Comparison of ENCODE assay signal across 21 cellular contexts in genomic region chr21:44079846-44080245, GRCh38. TPM values are rescaled to one million over a fixed set of nuclear protein-coding genes. Genes with fewer than 3 reads are reported as not detected.
DNase-seq lines count a peak whose midpoint lies in the region; ATAC-seq and TF ChIP-seq lines count a peak whose summit lies in the region.
"Had no signal": no experiment of that assay in that cellular context is flagged by ENCODE, and none has a peak within 500 bp of the region (broad histone marks: within the 10 kb centered on the region; RNA-seq: fewer than 3 reads in every experiment).

No MANE protein-coding gene starts in this region.

- H3K27me3 Mint-ChIP-seq in activated T-cell treated with anti-CD3 and anti-CD28 coated beads, Interleukin-2, amount 50 U/mL, for 72 hours (ENCODE audit: low read depth) = no peaks in the 10 kb centered on the region
- H3K27me3 Mint-ChIP-seq in activated T-helper 17 cell treated with anti-CD3 and anti-CD28 coated beads, Interleukin-2, amount 50 U/mL, for 72 hours = no peaks in the 10 kb centered on the region
- no peaks in the 10 kb centered on the region for H3K27me3 Mint-ChIP-seq in natural killer cell (ENCODE audit: low read depth in 2 of 2)
- H3K27me3 Mint-ChIP-seq: IgD-negative memory B cell had no signal

- no peak for ATAC-seq in activated T-cell treated with anti-CD3 and anti-CD28 coated beads, Interleukin-2, amount 50 U/mL, for 72 hours (replicated peaks in 1 of 2)
- ATAC-seq in activated T-helper 17 cell treated with anti-CD3 and anti-CD28 coated beads, Interleukin-2, amount 50 U/mL, for 72 hours (replicated peaks) = no peak
- no peak for ATAC-seq in natural killer cell
- ATAC-seq: GM12878, heart left ventricle had no signal

- H3K27ac Mint-ChIP-seq in activated T-cell treated with anti-CD3 and anti-CD28 coated beads, Interleukin-2, amount 50 U/mL, for 72 hours = peak overlapping the region; percentile 21
- peak overlapping the region; percentile 57 for H3K27ac Mint-ChIP-seq in activated T-helper 17 cell treated with anti-CD3 and anti-CD28 coated beads, Interleukin-2, amount 50 U/mL, for 72 hours
- peak overlapping the region; percentile 98 to 99 for H3K27ac Mint-ChIP-seq in natural killer cell

- no peak for DNase-seq in activated T-cell treated with anti-CD3 and anti-CD28 coated beads, Interleukin-2, amount 50 U/mL, for 72 hours
- no peak for DNase-seq in activated T-cell treated with anti-CD3 and anti-CD28 coated beads, Interleukin-2, amount 50 U/mL, for 48 hours
- peak; percentile 73 for DNase-seq in DMS79 (lab: John Stamatoyannopoulos, UW)
- no peak for DNase-seq in natural killer cell
- DNase-seq in BE2C = no peak
- no peak for DNase-seq in AML-193 (lab: John Stamatoyannopoulos, UW)
- DNase-seq in foreskin melanocyte = no peak
- DNase-seq: activated CD4-positive, alpha-beta T cell treated with anti-CD3 and anti-CD28 coated beads for 48 hours; activated T-cell treated with anti-CD3 and anti-CD28 coated beads, Interleukin-2, amount 50 U/mL, for 1 hour; amygdala; dermis blood vessel endothelial cell; H7; left colon; NCI-H1105; NCI-H2081; SHP77 treated with DMSO at 0.1 percent for 48 hours had no signal

- H3K4me1 Mint-ChIP-seq in activated T-cell treated with anti-CD3 and anti-CD28 coated beads, Interleukin-2, amount 50 U/mL, for 72 hours (ENCODE audit: low read depth) = peaks cover 82% of the 10 kb centered on the region
- H3K4me1 Mint-ChIP-seq in activated T-helper 17 cell treated with anti-CD3 and anti-CD28 coated beads, Interleukin-2, amount 50 U/mL, for 72 hours = peaks cover 52% of the 10 kb centered on the region
- H3K4me1 Mint-ChIP-seq in natural killer cell = peaks cover 73 to 83% of the 10 kb centered on the region in 2 donors

- H3K36me3 Mint-ChIP-seq in activated T-cell treated with anti-CD3 and anti-CD28 coated beads, Interleukin-2, amount 50 U/mL, for 72 hours (ENCODE audit: insufficient read depth in 2 of 2) = peaks cover 11 to 30% of the 10 kb centered on the region in 2 donors
- peaks cover 98% of the 10 kb centered on the region for H3K36me3 Mint-ChIP-seq in activated T-helper 17 cell treated with anti-CD3 and anti-CD28 coated beads, Interleukin-2, amount 50 U/mL, for 72 hours (ENCODE audit: low read depth)
- H3K36me3 Mint-ChIP-seq in natural killer cell = peaks cover 44% of the 10 kb centered on the region

- no peak overlapping the region for H3K4me3 Mint-ChIP-seq in activated T-cell treated with anti-CD3 and anti-CD28 coated beads, Interleukin-2, amount 50 U/mL, for 72 hours
- H3K4me3 Mint-ChIP-seq in activated T-helper 17 cell treated with anti-CD3 and anti-CD28 coated beads, Interleukin-2, amount 50 U/mL, for 72 hours = no peak overlapping the region
- peak overlapping the region; percentile 4 for H3K4me3 Mint-ChIP-seq in natural killer cell
- H3K4me3 Mint-ChIP-seq: IgD-negative memory B cell had no signal

- no peaks in the 10 kb centered on the region for H3K4me1 ChIP-seq in BE2C

- H3K4me3 ChIP-seq in BE2C (ENCODE audit: low read depth, low read length) = no peak overlapping the region
- H3K4me3 ChIP-seq: GM12878, heart left ventricle, vagina had no signal

- no peak for TF ChIP-seq CTCF in natural killer cell (IDR thresholded peaks at IDR 0.05)
- TF ChIP-seq CTCF in BE2C (IDR thresholded peaks at IDR 0.05; ENCODE audit: low read depth, low read length) = no peak

- intact Hi-C loops in natural killer cell (cut with micrococcal nuclease) = no loop called here

- no peaks in the 10 kb centered on the region for H3K27me3 ChIP-seq in BE2C
- H3K27me3 ChIP-seq: heart left ventricle, vagina had no signal

- no peaks in the 10 kb centered on the region for H3K9me3 Mint-ChIP-seq in activated T-cell treated with anti-CD3 and anti-CD28 coated beads, Interleukin-2, amount 50 U/mL, for 72 hours
- H3K9me3 Mint-ChIP-seq in activated T-helper 17 cell treated with anti-CD3 and anti-CD28 coated beads, Interleukin-2, amount 50 U/mL, for 72 hours = no peaks in the 10 kb centered on the region
- H3K9me3 Mint-ChIP-seq in natural killer cell = no peaks in the 10 kb centered on the region
- H3K9me3 Mint-ChIP-seq: IgD-negative memory B cell had no signal

- H3K36me3 ChIP-seq in BE2C = peaks cover 62% of the 10 kb centered on the region

- H3K9me3 ChIP-seq in BE2C = no peaks in the 10 kb centered on the region
- H3K9me3 ChIP-seq: heart left ventricle, vagina had no signal

RNA-seq across cellular contexts. Expression of gene PWP2, which starts 27.4 kb away (rescaled TPM):
- 10 to 100 TPM in 1 of 2 donors, 1 to 10 TPM in 1; 5.9 to 23.2 TPM for total RNA-seq in activated T-cell treated with anti-CD3 and anti-CD28 coated beads, Interleukin-2, amount 50 U/mL, for 72 hours
- total RNA-seq in activated T-helper 17 cell treated with anti-CD3 and anti-CD28 coated beads, Interleukin-2, amount 50 U/mL, for 72 hours = 10 to 100 TPM; 40.4 to 42.0 TPM
- 10 to 100 TPM; 28.5 to 32.7 (median 32.7) TPM for total RNA-seq in natural killer cell
- 33.2 TPM for polyA plus RNA-seq in BE2C (2012; ENCODE audit: insufficient read depth, insufficient read length, low read depth)

RNA-seq across cellular contexts. Expression of gene GATD3, which starts 53.6 kb away (rescaled TPM):
- 10 to 100 TPM; 12.7 to 35.3 TPM for total RNA-seq in activated T-cell treated with anti-CD3 and anti-CD28 coated beads, Interleukin-2, amount 50 U/mL, for 72 hours
- total RNA-seq in activated T-helper 17 cell treated with anti-CD3 and anti-CD28 coated beads, Interleukin-2, amount 50 U/mL, for 72 hours = 10 to 100 TPM; 65.6 to 77.0 TPM
- 10 to 100 TPM; 24.8 to 37.1 (median 27.8) TPM for total RNA-seq in natural killer cell
- polyA plus RNA-seq in BE2C (2012; ENCODE audit: insufficient read depth, insufficient read length, low read depth) = 74.7 TPM

Comparison
In these comparisons a context has a peak if more than half of its experiments do, and no peak if none do; other contexts are left out.
1. H3K27ac Mint-ChIP-seq: peak in every context shown above with its lines; median percentile 98 in natural killer cell; 57 in activated T-helper 17 cell treated with anti-CD3 and anti-CD28 coated beads, Interleukin-2, amount 50 U/mL, for 72 hours; 21 in activated T-cell treated with anti-CD3 and anti-CD28 coated beads, Interleukin-2, amount 50 U/mL, for 72 hours.